Comparison of ENCODE assay signal across 22 cellular contexts in the genomic region with DNA sequence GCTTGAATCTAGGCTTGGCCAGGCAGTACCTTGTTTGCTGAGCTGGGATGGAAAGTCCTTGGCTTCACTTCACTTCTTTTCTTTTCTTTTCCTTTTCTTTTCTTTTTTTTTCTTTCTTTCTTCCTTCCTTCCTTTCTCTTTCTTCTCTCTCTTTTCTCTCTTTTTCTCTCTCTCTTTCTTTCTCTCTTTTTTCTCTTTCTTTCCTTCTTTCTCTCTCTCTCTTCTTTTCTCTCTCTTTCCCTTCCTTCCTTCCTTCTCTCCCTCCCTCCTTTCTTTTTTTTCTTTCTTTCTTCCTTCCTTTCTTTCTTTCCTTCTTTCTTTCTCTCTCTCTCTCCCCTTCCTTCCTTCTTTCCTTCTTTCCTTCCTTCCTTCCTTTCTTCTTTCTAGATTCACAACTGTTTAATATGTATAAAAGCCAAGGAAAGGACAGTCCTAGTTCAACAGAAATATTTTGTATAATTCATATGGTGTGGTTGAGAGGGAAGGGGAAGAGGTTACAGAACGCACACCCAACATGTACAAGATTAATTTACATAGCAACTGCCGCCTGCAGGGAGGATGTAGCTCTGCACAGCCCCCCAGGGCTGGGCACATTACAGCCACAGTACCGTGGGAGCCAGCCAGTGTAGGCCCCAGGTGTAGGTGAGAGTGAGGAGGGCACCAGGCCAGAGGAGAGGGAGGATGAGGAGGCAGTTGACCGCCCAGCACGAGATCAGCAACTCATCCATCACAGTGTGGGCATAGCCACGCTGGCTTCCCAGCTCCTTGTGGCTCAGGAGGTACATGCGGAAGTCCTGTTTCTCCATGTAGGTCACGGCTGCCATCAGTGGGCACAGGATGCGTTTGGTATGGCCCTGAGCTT. TPM values are rescaled to one million over a fixed set of nuclear protein-coding genes. Genes with fewer than 3 reads are reported as not detected.
"Had no signal": no experiment of that assay in that cellular context is flagged by ENCODE, and none has a peak within 500 bp of the region (broad histone marks: within the 10 kb centered on the region; RNA-seq: fewer than 3 reads in every experiment).

No MANE protein-coding gene starts in this region.

- H3K27me3 ChIP-seq: adrenal gland, heart left ventricle, right atrium auricular region, tibial nerve, vagina had no signal

- H3K27ac ChIP-seq: adrenal gland, right atrium auricular region, skin epidermis, tibial nerve, vagina had no signal

- DNase-seq: activated CD4-positive, alpha-beta T cell treated with anti-CD3 and anti-CD28 coated beads, Interleukin-2, amount 50 U/mL, for 4 hours; activated T-cell treated with anti-CD3 and anti-CD28 coated beads for 4 hours; adrenal gland; endodermal cell; heart left ventricle; left colon; mammary epithelial cell; mucosa of descending colon; naive thymus-derived CD8-positive, alpha-beta T cell; stimulated activated CD4-positive, alpha-beta T cell treated with anti-CD3 and anti-CD28 coated beads, Interleukin-15, amount 100 ng/mL, for 24 hours; stimulated activated CD4-positive, alpha-beta T cell treated with anti-CD3 and anti-CD28 coated beads, Interleukin-4, amount 100 ng/mL, for 1 hour; stimulated activated naive CD4-positive, alpha-beta T cell had no signal

- H3K36me3 ChIP-seq: adrenal gland, heart left ventricle, tibial nerve, vagina had no signal

- H3K4me3 Mint-ChIP-seq: activated naive CD4-positive, alpha-beta T cell treated with anti-CD3 and anti-CD28 coated beads, Interleukin-2, amount 50 U/mL, for 24 hours; endodermal cell; naive thymus-derived CD8-positive, alpha-beta T cell; T-helper 2 cell treated with Interferon-gamma antibody and Interleukin-4, amounts not matched to agents 5 μg/mL and 100 μg/mL, for 36 hours had no signal

- H3K4me1 Mint-ChIP-seq: activated naive CD4-positive, alpha-beta T cell treated with anti-CD3 and anti-CD28 coated beads, Interleukin-2, amount 50 U/mL, for 24 hours; endodermal cell had no signal

- H3K36me3 Mint-ChIP-seq: activated naive CD4-positive, alpha-beta T cell treated with anti-CD3 and anti-CD28 coated beads, Interleukin-2, amount 50 U/mL, for 24 hours; naive thymus-derived CD8-positive, alpha-beta T cell had no signal

- ATAC-seq: activated CD4-positive, CD25-positive, alpha-beta regulatory T cell treated with anti-CD3 and anti-CD28 coated beads, Interleukin-2, amount 50 U/mL, for 24 hours; left colon; mucosa of descending colon; naive thymus-derived CD8-positive, alpha-beta T cell had no signal

- H3K4me3 ChIP-seq: adrenal gland, heart left ventricle, mucosa of descending colon, right atrium auricular region, skin epidermis, tibial nerve, vagina had no signal

- H3K9me3 ChIP-seq: adrenal gland, heart left ventricle, mucosa of descending colon, right atrium auricular region, tibial nerve, vagina had no signal

- H3K9me3 Mint-ChIP-seq: activated naive CD4-positive, alpha-beta T cell treated with anti-CD3 and anti-CD28 coated beads, Interleukin-2, amount 50 U/mL, for 24 hours; endodermal cell; naive thymus-derived CD8-positive, alpha-beta T cell; T-helper 2 cell treated with Interferon-gamma antibody and Interleukin-4, amounts not matched to agents 5 μg/mL and 100 μg/mL, for 36 hours had no signal

- H3K27ac Mint-ChIP-seq: activated naive CD4-positive, alpha-beta T cell treated with anti-CD3 and anti-CD28 coated beads, Interleukin-2, amount 50 U/mL, for 24 hours; endodermal cell; naive thymus-derived CD8-positive, alpha-beta T cell; progenitor cell of endocrine pancreas; T-helper 2 cell treated with Interferon-gamma antibody and Interleukin-4, amounts not matched to agents 5 μg/mL and 100 μg/mL, for 36 hours had no signal

RNA-seq across cellular contexts. Expression of a gene that starts 9.7 kb away (rescaled TPM):
- total RNA-seq: naive thymus-derived CD8-positive, alpha-beta T cell; progenitor cell of endocrine pancreas had no signal
- polyA plus RNA-seq: naive thymus-derived CD8-positive, alpha-beta T cell had no signal

RNA-seq across cellular contexts. Expression of a gene that starts 34.8 kb away (rescaled TPM):
- total RNA-seq: epithelial cell of proximal tubule; left colon; mammary epithelial cell; naive thymus-derived CD8-positive, alpha-beta T cell; subcutaneous adipose tissue; vagina had no signal
- polyA plus RNA-seq: mammary epithelial cell; naive thymus-derived CD8-positive, alpha-beta T cell had no signal
